Comparison of ENCODE assay signal across 27 cellular contexts in genomic region chr1:240462277-240462676, GRCh38.
"Had no signal": no experiment of that assay in that cellular context is flagged by ENCODE, and none has a peak within 500 bp of the region (broad histone marks: within the 10 kb centered on the region; RNA-seq: fewer than 3 reads in every experiment).

No MANE protein-coding gene starts in this region.

- H3K27ac ChIP-seq: body of pancreas, esophagus muscularis mucosa, foreskin keratinocyte, gastrocnemius medialis, WERI-Rb-1 had no signal

- DNase-seq: activated B cell treated with CpG ODN at 0.5 μM for 24 hours; activated CD4-positive, alpha-beta T cell treated with anti-CD3 and anti-CD28 coated beads for 48 hours; activated CD4-positive, alpha-beta T cell treated with anti-CD3 and anti-CD28 coated beads, Interleukin-2, amount 50 U/mL, for 1 hour; activated CD4-positive, alpha-beta T cell treated with anti-CD3 and anti-CD28 coated beads, Interleukin-2, amount 50 U/mL, for 48 hours; activated CD8-positive, alpha-beta memory T cell treated with anti-CD3 and anti-CD28 coated beads for 24 hours; activated CD8-positive, alpha-beta T cell treated with anti-CD3 and anti-CD28 coated beads for 36 hours; activated effector memory CD4-positive, alpha-beta T cell treated with Interleukin-2 at 50 U/mL for 16 hours; activated gamma-delta T cell treated with Interleukin-2 at 50 U/mL for 16 hours; activated naive CD4-positive, alpha-beta T cell treated with anti-CD3 and anti-CD28 coated beads, Interleukin-2, amount 50 U/mL, for 16 hours; activated naive CD4-positive, alpha-beta T cell treated with Interleukin-2 at 50 U/mL for 16 hours; activated T-cell treated with anti-CD3 and anti-CD28 coated beads, Interleukin-2, amount 50 U/mL, for 4 hours; amniotic stem cell; anterior cingulate cortex; body of pancreas; caudate nucleus; cortex of kidney; dermis blood vessel endothelial cell; effector CD4-positive, alpha-beta T cell; effector memory CD8-positive, alpha-beta T cell; erythroblast; foreskin keratinocyte; gastrocnemius medialis; glutamatergic neuron; T-cell; T-helper 9 cell; WERI-Rb-1 had no signal

- H3K9me3 ChIP-seq: body of pancreas, esophagus muscularis mucosa, gastrocnemius medialis had no signal

- H3K4me3 ChIP-seq: body of pancreas, esophagus muscularis mucosa, gastrocnemius medialis had no signal

- H3K36me3 ChIP-seq: esophagus muscularis mucosa, gastrocnemius medialis had no signal

- H3K27me3 ChIP-seq: body of pancreas, esophagus muscularis mucosa, foreskin keratinocyte, gastrocnemius medialis had no signal

- H3K4me1 ChIP-seq: body of pancreas, foreskin keratinocyte, gastrocnemius medialis had no signal
